1 cellular context compared by ENCODE assay signal in genomic region chr16:31135535-31136286, GRCh38.
A peak's percentile ranks its signal among the peaks of the same experiment; 100 is the strongest.
TF ChIP-seq lines count a peak whose summit lies in the region.

PRSS8 (minus strand) TSS chr16:31135727; CDS start chr16:31135498, 229 bp downstream.

TF ChIP-seq in HepG2, 621 proteins besides CTCF, POLR2A, EP300 and RAD21 (continued from another document):
- 0 out of 2 replicates have a peak, but pooled peaks have one; percentile 14 for TF ChIP-seq ZNF143 (CRISPR knock-in tag; IDR thresholded peaks at IDR 0.05)
- peak; percentile 37; the same call in 1 of the 2 replicates for TF ChIP-seq ZNF556 (CRISPR knock-in tag; IDR thresholded peaks at IDR 0.05; ENCODE audit: borderline replicate concordance)
- no peak for TF ChIP-seq RFX3 (CRISPR knock-in tag; IDR thresholded peaks at IDR 0.05)
- TF ChIP-seq KDM5B (CRISPR knock-in tag; IDR thresholded peaks at IDR 0.05; ENCODE audit: borderline replicate concordance) = peak; percentile 26; the same call in 1 of the 2 replicates
- peak; percentile 17; the same call in 1 of the 2 replicates for TF ChIP-seq CREB1 (IDR thresholded peaks at IDR 0.05)
- TF ChIP-seq CREB1 (CRISPR knock-in tag; IDR thresholded peaks at IDR 0.05) = no peak
- 0 out of 2 replicates have a peak, but pooled peaks have one; percentile 4 for TF ChIP-seq DZIP1 (CRISPR knock-in tag; IDR thresholded peaks at IDR 0.05)
